Comparison of ENCODE assay signal across 1 cellular context in genomic region chr19:2061936-2062729, GRCh38.
TF ChIP-seq lines count a peak whose summit lies in the region.

No MANE protein-coding gene starts in this region.

TF ChIP-seq in HepG2, 621 proteins besides CTCF, POLR2A, EP300 and RAD21 (continued from another document and continues in another):
- no peak for TF ChIP-seq ATF7 (IDR thresholded peaks at IDR 0.05)
- TF ChIP-seq ATF7 (CRISPR knock-in tag; IDR thresholded peaks at IDR 0.05), result no peak
- no peak for TF ChIP-seq RARA (CRISPR knock-in tag; IDR thresholded peaks at IDR 0.05)
- TF ChIP-seq NFRKB (IDR thresholded peaks at IDR 0.05), result no peak
- TF ChIP-seq KLF11 (CRISPR knock-in tag; IDR thresholded peaks at IDR 0.05), result no peak; the same call in 1 of the 2 replicates
- no peak for TF ChIP-seq ZNF30 (CRISPR knock-in tag; IDR thresholded peaks at IDR 0.05)
- TF ChIP-seq TP53 (CRISPR knock-in tag; conservative IDR thresholded peaks at IDR 0.05), result no peak
- TF ChIP-seq ARID5B (CRISPR knock-in tag; IDR thresholded peaks at IDR 0.05), result no peak
- no peak for TF ChIP-seq CHD4 (IDR thresholded peaks at IDR 0.05; ENCODE audit: borderline replicate concordance, low read length)
- no peak for TF ChIP-seq TAF15 (IDR thresholded peaks at IDR 0.05; ENCODE audit: low read depth, low read length, poor library complexity, severe bottlenecking)
- peak; percentile 73; the same call in 1 of the 2 replicates for TF ChIP-seq ZNF687 (CRISPR knock-in tag; IDR thresholded peaks at IDR 0.05)
- no peak for TF ChIP-seq FOXA1 (IDR thresholded peaks at IDR 0.05)
- no peak for TF ChIP-seq FOXA1 (CRISPR knock-in tag; IDR thresholded peaks at IDR 0.05)
- TF ChIP-seq NAIF1 (CRISPR knock-in tag; IDR thresholded peaks at IDR 0.05; ENCODE audit: borderline replicate concordance), result no peak
- no peak for TF ChIP-seq ZBTB20 (CRISPR knock-in tag; IDR thresholded peaks at IDR 0.05; ENCODE audit: borderline replicate concordance, low read depth)
- no peak for TF ChIP-seq ZNF639 (CRISPR knock-in tag; conservative IDR thresholded peaks at IDR 0.05)
- no peak for TF ChIP-seq CC2D1A (CRISPR knock-in tag; IDR thresholded peaks at IDR 0.05)
- TF ChIP-seq PPARG (CRISPR knock-in tag; conservative IDR thresholded peaks at IDR 0.05), result no peak
- no peak for TF ChIP-seq BCLAF1 (IDR thresholded peaks at IDR 0.05)
- TF ChIP-seq ZNF292 (CRISPR knock-in tag; IDR thresholded peaks at IDR 0.05; ENCODE audit: borderline replicate concordance, low read depth), result no peak
- no peak for TF ChIP-seq BATF2 (CRISPR knock-in tag; IDR thresholded peaks at IDR 0.05)
- no peak for TF ChIP-seq KLF6 (CRISPR knock-in tag; IDR thresholded peaks at IDR 0.05)
- TF ChIP-seq TBX2 (CRISPR knock-in tag; IDR thresholded peaks at IDR 0.05; ENCODE audit: borderline replicate concordance), result peak; percentile 65
- TF ChIP-seq PRDM10 (CRISPR knock-in tag; IDR thresholded peaks at IDR 0.05; ENCODE audit: low read depth), result no peak
- 0 out of 2 replicates have a peak, but pooled peaks have one; percentile 75 for TF ChIP-seq AFF4 (CRISPR knock-in tag; IDR thresholded peaks at IDR 0.05)
- TF ChIP-seq ZKSCAN5 (CRISPR knock-in tag; IDR thresholded peaks at IDR 0.05), result no peak
- TF ChIP-seq MXI1 (IDR thresholded peaks at IDR 0.05; ENCODE audit: borderline replicate concordance, low read depth, low read length), result 0 out of 3 replicates have a peak, but pooled peaks have one; percentile 35
- no peak for TF ChIP-seq JUNB (CRISPR knock-in tag; IDR thresholded peaks at IDR 0.05; ENCODE audit: borderline replicate concordance)
- no peak for TF ChIP-seq ZNF276 (CRISPR knock-in tag; IDR thresholded peaks at IDR 0.05; ENCODE audit: low read depth)
- no peak for TF ChIP-seq TFAP4 (IDR thresholded peaks at IDR 0.05; ENCODE audit: borderline replicate concordance, low read depth)
- no peak; the same call in 1 of the 2 replicates for TF ChIP-seq ZNF546 (CRISPR knock-in tag; conservative IDR thresholded peaks at IDR 0.05)
- no peak for TF ChIP-seq ZBTB3 (CRISPR knock-in tag; IDR thresholded peaks at IDR 0.05; ENCODE audit: borderline replicate concordance, low read depth)
